In genomic region chr16:31439023-31439422, GRCh38 we compare ENCODE assay signal across 7 cellular contexts. TPM values are rescaled to one million over a fixed set of nuclear protein-coding genes. Genes with fewer than 3 reads are reported as not detected.
"Had no signal": no experiment of that assay in that cellular context is flagged by ENCODE, and none has a peak within 500 bp of the region (broad histone marks: within the 10 kb centered on the region; RNA-seq: fewer than 3 reads in every experiment).

No MANE protein-coding gene starts in this region.

RNA-seq across cellular contexts. Expression of gene COX6A2, which starts 10.9 kb away (rescaled TPM):
- total RNA-seq: activated CD4-positive, alpha-beta T cell treated with anti-CD3 and anti-CD28 coated beads for 36 hours; activated CD4-positive, alpha-beta T cell treated with anti-CD3 and anti-CD28 coated beads, Interleukin-2, amount 10 ng/mL, durations not matched to agents 7 days and 5 days; activated naive CD8-positive, alpha-beta T cell treated with anti-CD3 and anti-CD28 coated beads for 36 hours; activated T-cell treated with anti-CD3 and anti-CD28 coated beads, Interleukin-2, amount 50 U/mL, for 4 hours; ascending aorta; LHCN-M2 had no signal

RNA-seq across cellular contexts. Expression of gene SLC5A2, which starts 43.9 kb away (rescaled TPM):
- total RNA-seq: activated T-cell treated with anti-CD3 and anti-CD28 coated beads, Interleukin-2, amount 50 U/mL, for 4 hours; LHCN-M2; Right ventricle myocardium superior had no signal
